Comparison of ENCODE assay signal across 20 cellular contexts in the genomic region with DNA sequence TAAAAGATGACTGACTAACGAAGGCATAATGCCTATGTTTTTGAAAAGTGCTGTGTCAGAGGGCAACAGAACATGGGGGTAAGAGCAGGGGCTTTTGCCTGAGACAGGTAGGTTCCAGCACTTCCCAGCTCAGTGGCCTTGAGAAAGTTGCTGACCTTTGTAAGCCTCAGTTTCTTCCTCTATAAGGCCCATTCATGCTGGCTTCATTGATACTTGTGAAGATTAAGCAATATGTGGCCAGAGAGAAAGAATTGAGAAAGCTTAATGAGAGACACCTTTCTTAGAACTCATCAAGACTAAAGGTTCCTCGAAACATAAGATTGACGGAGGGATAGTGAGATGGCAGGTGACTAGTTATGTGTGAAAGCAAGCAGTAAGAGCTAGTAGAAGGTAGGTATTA. TPM values are rescaled to one million over a fixed set of nuclear protein-coding genes. Genes with fewer than 3 reads are reported as not detected.
"Had no signal": no experiment of that assay in that cellular context is flagged by ENCODE, and none has a peak within 500 bp of the region (broad histone marks: within the 10 kb centered on the region; RNA-seq: fewer than 3 reads in every experiment).

No MANE protein-coding gene starts in this region.

- H3K4me3 ChIP-seq: cardiac muscle cell, lower lobe of right lung had no signal

- ATAC-seq: natural killer cell treated with Interleukin-12 subunit alpha and Interleukin-12 subunit beta and Interleukin-15 and Interleukin-18, amount 100 ng/mL, for 72 hours had no signal

- H3K27me3 ChIP-seq: cardiac muscle cell had no signal

- H3K27ac ChIP-seq: cardiac muscle cell, epithelial cell of prostate had no signal

- H3K36me3 ChIP-seq: cardiac muscle cell, lower lobe of right lung had no signal

- DNase-seq: activated B cell treated with CpG ODN at 0.5 μM for 24 hours; activated CD4-positive, alpha-beta memory T cell treated with anti-CD3 and anti-CD28 coated beads for 36 hours; activated CD4-positive, alpha-beta T cell treated with anti-CD3 and anti-CD28 coated beads for 4 hours; activated naive CD8-positive, alpha-beta T cell treated with anti-CD3 and anti-CD28 coated beads for 36 hours; activated T-cell treated with anti-CD3 and anti-CD28 coated beads for 4 hours; amniotic stem cell; endodermal cell; foreskin fibroblast; left cardiac atrium; lower lobe of right lung; retina; stimulated activated CD4-positive, alpha-beta T cell treated with anti-CD3 and anti-CD28 coated beads, Interleukin-15, amount 100 ng/mL, for 24 hours; stimulated activated CD4-positive, alpha-beta T cell treated with anti-CD3 and anti-CD28 coated beads, Interleukin-2, amount 100 ng/mL, for 48 hours had no signal

- H3K9me3 ChIP-seq: lower lobe of right lung had no signal

RNA-seq across cellular contexts. Expression of a gene that starts 21.6 kb away (rescaled TPM):
- total RNA-seq: activated B cell treated with CpG ODN at 0.5 μM for 24 hours; activated CD4-positive, alpha-beta memory T cell treated with anti-CD3 and anti-CD28 coated beads for 36 hours; activated naive CD8-positive, alpha-beta T cell treated with anti-CD3 and anti-CD28 coated beads for 36 hours; cardiac muscle cell; endodermal cell; glomerular endothelial cell; left cardiac atrium; natural killer cell treated with Interleukin-12 subunit alpha and Interleukin-12 subunit beta and Interleukin-15 and Interleukin-18, amount 100 ng/mL, for 72 hours; posterior vena cava; skeletal muscle tissue had no signal

RNA-seq across cellular contexts. Expression of a gene that starts 24.8 kb away (rescaled TPM):
- total RNA-seq: activated B cell treated with CpG ODN at 0.5 μM for 24 hours; activated CD4-positive, alpha-beta memory T cell treated with anti-CD3 and anti-CD28 coated beads for 36 hours; activated naive CD8-positive, alpha-beta T cell treated with anti-CD3 and anti-CD28 coated beads for 36 hours; cardiac muscle cell; endodermal cell; glomerular endothelial cell; left cardiac atrium; mesenteric fat pad; natural killer cell treated with Interleukin-12 subunit alpha and Interleukin-12 subunit beta and Interleukin-15 and Interleukin-18, amount 100 ng/mL, for 72 hours; posterior vena cava; skeletal muscle tissue had no signal

RNA-seq across cellular contexts. Expression of a gene that starts 36.4 kb away (rescaled TPM):
- total RNA-seq: activated CD4-positive, alpha-beta memory T cell treated with anti-CD3 and anti-CD28 coated beads for 36 hours; activated naive CD8-positive, alpha-beta T cell treated with anti-CD3 and anti-CD28 coated beads for 36 hours; cardiac muscle cell; glomerular endothelial cell; natural killer cell treated with Interleukin-12 subunit alpha and Interleukin-12 subunit beta and Interleukin-15 and Interleukin-18, amount 100 ng/mL, for 72 hours had no signal
